Comparison of ENCODE assay signal across 8 cellular contexts in the genomic region with DNA sequence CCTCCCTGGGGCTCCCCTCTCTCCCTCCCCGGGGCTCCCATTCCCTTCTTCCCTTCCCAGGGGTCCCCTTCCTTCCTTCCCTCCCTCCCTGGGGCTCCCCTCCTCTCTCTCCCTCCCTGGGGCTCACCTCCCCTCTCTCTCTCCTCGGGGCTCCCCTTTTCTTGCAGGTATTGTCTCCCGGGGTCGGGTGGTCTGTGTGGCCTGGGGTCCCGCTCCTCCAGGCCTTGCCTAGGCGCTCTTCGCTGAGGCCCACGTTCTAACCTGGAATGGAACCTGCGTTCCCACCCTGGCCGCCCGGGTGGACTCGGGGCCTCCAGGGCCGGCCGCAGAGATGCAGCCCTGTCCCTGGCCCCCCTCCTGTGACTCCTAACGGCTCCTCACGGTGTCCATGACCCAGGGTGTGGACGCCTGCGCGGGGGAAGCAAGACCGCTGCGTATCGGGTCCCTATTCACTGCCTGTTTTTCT. TPM values are rescaled to one million over a fixed set of nuclear protein-coding genes. Genes with fewer than 3 reads are reported as not detected.
A peak's percentile ranks its signal among the peaks of the same experiment; 100 is the strongest.
DNase-seq lines count a peak whose midpoint lies in the region; ATAC-seq and TF ChIP-seq lines count a peak whose summit lies in the region.

No MANE protein-coding gene starts in this region.

- H3K27me3 ChIP-seq in upper lobe of right lung = no peaks in the 10 kb centered on the region

- DNase-seq in NCI-H345 (lab: John Stamatoyannopoulos, UW) (peak; percentile 2), NCI-H345 treated with DMSO at 0.1 percent for 48 hours (lab: John Stamatoyannopoulos, UW; ENCODE audit: unreplicated experiment) (no peak), OCI-M1 (lab: John Stamatoyannopoulos, UW) (peak; percentile 56), dedifferentiated amniotic fluid mesenchymal stem cell (ENCODE audit: extremely low spot score) (peak; percentile 15), medulla oblongata (ENCODE audit: extremely low spot score) (peak; percentile 28), upper lobe of right lung (no peak), LoVo (ENCODE audit: low spot score) (no peak)
- no peak for DNase-seq in stimulated activated naive CD4-positive, alpha-beta T cell treated with Interleukin-2 at 50 U/mL for 16 hours (lab: John Stamatoyannopoulos, UW)

- peak; percentile 6 for ATAC-seq in upper lobe of right lung

- intact Hi-C loops in upper lobe of right lung (cut with DNase I) = no loop called here

- H3K9me3 ChIP-seq in upper lobe of right lung = no peaks in the 10 kb centered on the region

- peak overlapping the region; percentile 91 for H3K4me3 ChIP-seq in upper lobe of right lung

- peaks cover 40% of the 10 kb centered on the region for H3K4me1 ChIP-seq in upper lobe of right lung

- peaks cover 17% of the 10 kb centered on the region for H3K36me3 ChIP-seq in upper lobe of right lung

- peak overlapping the region; percentile 85 for H3K27ac ChIP-seq in upper lobe of right lung

- TF ChIP-seq CTCF in upper lobe of right lung (IDR thresholded peaks at IDR 0.05) = no peak

RNA-seq across cellular contexts. Expression of a gene that starts 0.9 kb away (rescaled TPM):
- 24.6 TPM for total RNA-seq in upper lobe of right lung

RNA-seq across cellular contexts. Expression of a gene that starts 38.2 kb away (rescaled TPM):
- total RNA-seq in upper lobe of right lung = 1.9 TPM

Comparison
In these comparisons a context has a peak if more than half of its experiments do, and no peak if none do; other contexts are left out.
1. DNase-seq: peak in NCI-H345 (single experiment), OCI-M1 (single experiment), dedifferentiated amniotic fluid mesenchymal stem cell (single experiment) and medulla oblongata (single experiment); none in NCI-H345 treated with DMSO at 0.1 percent for 48 hours (single experiment), upper lobe of right lung (single experiment), stimulated activated naive CD4-positive, alpha-beta T cell treated with Interleukin-2 at 50 U/mL for 16 hours (single experiment) and LoVo (single experiment).